In genomic region chr1:203268901-203269653, GRCh38 we compare ENCODE assay signal across 8 cellular contexts. TPM values are rescaled to one million over a fixed set of nuclear protein-coding genes. Genes with fewer than 3 reads are reported as not detected.
DNase-seq lines count a peak whose midpoint lies in the region; ATAC-seq, FAIRE-seq and TF ChIP-seq lines count a peak whose summit lies in the region.

No MANE protein-coding gene starts in this region.

- peak overlapping the region; percentile 25; the same call in 1 of the 2 replicates for H3K4me2 ChIP-seq in HCT116 (ENCODE audit: low read length)

- H3K27ac ChIP-seq in HCT116 (ENCODE audit: low read depth, low read length), result peak overlapping the region; percentile 55
- H3K27ac ChIP-seq in pancreas, result peak overlapping the region in 1 of 4 donors; percentile 17

- peak overlapping the region; percentile 4; the same call in 1 of the 2 replicates for H3K9ac ChIP-seq in HCT116 (ENCODE audit: low read length)

- no peak for TF ChIP-seq POLR2A in HCT116 (IDR thresholded peaks at IDR 0.05; ENCODE audit: borderline replicate concordance, extremely low read depth, insufficient read depth, insufficient read length)

- peak; percentile 91 to 94 for TF ChIP-seq CTCF in Caco-2 (IDR thresholded peaks at IDR 0.05; ENCODE audit: insufficient read depth in 1 of 2, low read depth in 1 of 2, low read length in 1 of 2, severe bottlenecking in 1 of 2, unreplicated experiment in 1 of 2)
- peak; percentile 80 to 96 (median 91) for TF ChIP-seq CTCF in HCT116 (IDR thresholded peaks at IDR 0.05 in 2 of 3, conservative IDR thresholded peaks at IDR 0.05 in 1 of 3; ENCODE audit: borderline replicate concordance in 1 of 3, insufficient read depth in 1 of 3, low read depth in 2 of 3, low read length in 2 of 3)
- TF ChIP-seq CTCF in WI38 (IDR thresholded peaks at IDR 0.05; ENCODE audit: low read depth, low read length), result peak; percentile 77
- peak; percentile 98 for TF ChIP-seq CTCF in fibroblast of mammary gland (conservative IDR thresholded peaks at IDR 0.05; ENCODE audit: control insufficient read depth, insufficient read depth, low read depth, low read length)
- TF ChIP-seq CTCF in pancreas (IDR thresholded peaks at IDR 0.05), result peak; percentile 75 to 87 (median 82)

- RAD21 ChIA-PET in HCT116 (lab: Charles Lee; ENCODE audit: low non-redundant PET in 1 of 2, low total read pairs in 2 of 2, uncharacterized antibody in 2 of 2, unreplicated experiment in 2 of 2), result interaction anchor here (0.6 to 3.0 kb wide), 6 partner anchors 151 to 233 kb away, joined by 4 to 16 read pairs (median 5); no protein-coding TSS in a partner anchor

- no peak for FAIRE-seq in pancreas (lab: Jason Lieb, UNC)

- H3K36me3 ChIP-seq in Caco-2 (ENCODE audit: control insufficient read depth, insufficient read depth, low read length), result no peaks in the 10 kb centered on the region
- no peaks in the 10 kb centered on the region for H3K36me3 ChIP-seq in HCT116 (ENCODE audit: control insufficient read depth in 1 of 2, insufficient read depth in 2 of 2, low read length in 2 of 2)
- no peaks in the 10 kb centered on the region for H3K36me3 ChIP-seq in pancreas

- H3K27me3 ChIP-seq in Caco-2 (replicated peaks; ENCODE audit: control insufficient read depth, insufficient read depth, low read length) (no peaks in the 10 kb centered on the region), HCT116 (ENCODE audit: insufficient read depth, low read length) (no peaks in the 10 kb centered on the region), pancreas (no peaks in the 10 kb centered on the region)

- H3K27me3 Mint-ChIP-seq in Caco-2 (ENCODE audit: insufficient read depth, unreplicated experiment), result no peaks in the 10 kb centered on the region

- H4K20me1 ChIP-seq in HCT116 (ENCODE audit: insufficient read depth), result no peaks in the 10 kb centered on the region

- H3K79me2 ChIP-seq in HCT116 (ENCODE audit: insufficient read depth, low read length), result no peaks in the 10 kb centered on the region

- no peak overlapping the region for H3K4me3 ChIP-seq in Caco-2 (ENCODE audit: low read depth, low read length)
- H3K4me3 ChIP-seq in HCT116 (replicated peaks in 1 of 2; ENCODE audit: low read depth in 1 of 2, low read length in 2 of 2), result no peak overlapping the region
- H3K4me3 ChIP-seq in WI38 (ENCODE audit: low read depth, low read length), result no peak overlapping the region
- H3K4me3 ChIP-seq in fibroblast of mammary gland (ENCODE audit: control insufficient read depth, low read depth, low read length), result no peak overlapping the region
- no peak overlapping the region for H3K4me3 ChIP-seq in pancreas

- H3K9me3 Mint-ChIP-seq in Caco-2 (ENCODE audit: unreplicated experiment), result no peaks in the 10 kb centered on the region

- 13 to 20% methylated on average over 5 of the region's 5 CpGs for WGBS in pancreas, 2 donors

- no TSS peak for BruUV-seq in Caco-2 (replicated peaks; lab: Mats Ljungman, UMichigan)
- BruUV-seq in HCT116 (replicated peaks; lab: Mats Ljungman, UMichigan), result no TSS peak

- no peak overlapping the region for H3K27ac Mint-ChIP-seq in Caco-2 (ENCODE audit: unreplicated experiment)

- POLR2A ChIA-PET in Caco-2 (lab: Charles Lee), result no interaction called here
- POLR2A ChIA-PET in HCT116 (lab: Charles Lee), result interaction anchor here (1.0 to 1.2 kb wide), 2 partner anchors 37 to 229 kb away, joined by 3 to 5 read pairs; no protein-coding TSS in a partner anchor

- CTCF ChIA-PET in Caco-2 (lab: Charles Lee) (interaction anchor here (0.6 to 5.0 kb wide), 25 partner anchors 11 to 517 kb away, joined by 3 to 90 read pairs (median 4); partner anchors contain the start of genes ADORA1, PPFIA4 and TMEM183A), HCT116 (lab: Charles Lee) (interaction anchor here (0.5 to 5.6 kb wide), 31 partner anchors 12 to 555 kb away, joined by 3 to 185 read pairs (median 4); partner anchors contain the start of genes ADORA1, PPFIA4 and TMEM183A)

- TF ChIP-seq RAD21 in HCT116 (IDR thresholded peaks at IDR 0.05; ENCODE audit: low read depth), result peak; percentile 96

- no peak overlapping the region for H3K4me3 Mint-ChIP-seq in Caco-2 (ENCODE audit: unreplicated experiment)

- peaks cover 12% of the 10 kb centered on the region for H3K4me1 Mint-ChIP-seq in Caco-2 (ENCODE audit: low read depth, unreplicated experiment)

- H3K36me3 Mint-ChIP-seq in Caco-2 (ENCODE audit: insufficient read depth, unreplicated experiment), result no peaks in the 10 kb centered on the region

- peak in 1 of 2 experiments; percentile 67 for DNase-seq in Caco-2
- peak; percentile 64 for DNase-seq in HCT116 (ENCODE audit: low read depth, low spot score)
- peak; percentile 52 for DNase-seq in NCI-H345 treated with DMSO at 0.1 percent for 48 hours (lab: John Stamatoyannopoulos, UW; ENCODE audit: unreplicated experiment)
- peak; percentile 75 for DNase-seq in fibroblast of mammary gland (ENCODE audit: low read depth)
- peak in 1 of 6 donors; percentile 40 for DNase-seq in pancreas

- no peaks in the 10 kb centered on the region for H3K9me2 ChIP-seq in HCT116 (ENCODE audit: insufficient read depth)

- H3K4me1 ChIP-seq in Caco-2 (peaks cover 13% of the 10 kb centered on the region), HCT116 (ENCODE audit: control insufficient read depth in 1 of 2, insufficient read depth in 2 of 2, low read length in 2 of 2) (peaks cover 0 to 35% of the 10 kb centered on the region in 2 experiments; a peak in 2 of 4 replicates), pancreas (peaks cover 0 to 11% (median 8%) of the 10 kb centered on the region in 3 donors)

- H3K9me3 ChIP-seq in Caco-2, result no peaks in the 10 kb centered on the region
- H3K9me3 ChIP-seq in HCT116 (ENCODE audit: control insufficient read depth in 1 of 2, insufficient read depth in 1 of 2, low read depth in 1 of 2, low read length in 2 of 2), result no peaks in the 10 kb centered on the region
- no peaks in the 10 kb centered on the region for H3K9me3 ChIP-seq in pancreas

- intact Hi-C loops in Caco-2 (cut with micrococcal nuclease; ENCODE audit: unreplicated experiment), result loop anchor here (1.0 to 2.0 kb wide), 4 partner anchors 53 to 243 kb away; partner anchors contain the start of gene PPFIA4
- intact Hi-C loops in HCT116 (cut with micrococcal nuclease), result loop anchor here (1.0 to 2.0 kb wide), 3 partner anchors 151 to 238 kb away; no protein-coding TSS in a partner anchor
- intact Hi-C loops in pancreas (cut with DNase I), result loop anchor here in 1 of 3 donors (5.0 kb wide), 1 partner anchor 218 kb away; no protein-coding TSS in a partner anchor

- ATAC-seq in HCT116 (peak; percentile 52), pancreas (peak in 1 of 4 donors; percentile 12), GM21717 (IDR thresholded peaks at IDR 0.05; ENCODE audit: unreplicated experiment) (no peak), HG03571 (IDR thresholded peaks at IDR 0.05; ENCODE audit: unreplicated experiment) (no peak)

- peak overlapping the region; percentile 90 for H2AFZ ChIP-seq in HCT116 (ENCODE audit: low read depth, low read length, poor library complexity, severe bottlenecking)

TF ChIP-seq in HCT116, 20 proteins besides CTCF, POLR2A, EP300 and RAD21:
- TF ChIP-seq TCF7L2 (IDR thresholded peaks at IDR 0.05; ENCODE audit: borderline replicate concordance, extremely low read depth, insufficient read depth, insufficient read length) (peak; percentile 40), CEBPB (IDR thresholded peaks at IDR 0.05; ENCODE audit: low read depth) (no peak), CBX3 (IDR thresholded peaks at IDR 0.05; ENCODE audit: low read depth) (0 out of 2 replicates have a peak, but pooled peaks have one; percentile 35), POLR2AphosphoS5 (IDR thresholded peaks at IDR 0.05; ENCODE audit: low read depth, low read length) (0 out of 2 replicates have a peak, but pooled peaks have one; percentile 19), YY1 (IDR thresholded peaks at IDR 0.05; ENCODE audit: extremely low read depth, insufficient replicate concordance, low read depth, low read length) (peak; percentile 35), SIN3A (IDR thresholded peaks at IDR 0.05; ENCODE audit: low read depth) (no peak)

RNA-seq across cellular contexts. Expression of gene BTG2, which starts 36.2 kb away (rescaled TPM):
- total RNA-seq in Caco-2 (2022) (21.2 and 21.6 TPM in 2 replicates), HCT116 (2021; ENCODE audit: unreplicated experiment) (24.2 TPM), pancreas (100 to 1,000 TPM in 5 of 6 donors, 10 to 100 TPM in 1; 83.1 to 452 (median 192) TPM)
- 19.0 and 20.9 TPM in 2 replicates for polyA plus RNA-seq in HCT116 (2012)
- polyA plus RNA-seq in pancreas, result 100 to 1,000 TPM; 143 to 197 TPM

RNA-seq across cellular contexts. Expression of gene CHIT1, which starts 39.6 kb away (rescaled TPM):
- total RNA-seq in Caco-2 (2022), result not detected in 2 replicates
- not detected for total RNA-seq in HCT116 (2021; ENCODE audit: unreplicated experiment)
- 0.08 TPM in 1 of 2 replicates, not detected in the other for polyA plus RNA-seq in HCT116 (2012)
- total RNA-seq in pancreas, result under 1 TPM; 0.05 to 0.38 (median 0.18) TPM
- polyA plus RNA-seq in pancreas, result under 1 TPM; 0.23 to 0.28 TPM
